In the genomic region with DNA sequence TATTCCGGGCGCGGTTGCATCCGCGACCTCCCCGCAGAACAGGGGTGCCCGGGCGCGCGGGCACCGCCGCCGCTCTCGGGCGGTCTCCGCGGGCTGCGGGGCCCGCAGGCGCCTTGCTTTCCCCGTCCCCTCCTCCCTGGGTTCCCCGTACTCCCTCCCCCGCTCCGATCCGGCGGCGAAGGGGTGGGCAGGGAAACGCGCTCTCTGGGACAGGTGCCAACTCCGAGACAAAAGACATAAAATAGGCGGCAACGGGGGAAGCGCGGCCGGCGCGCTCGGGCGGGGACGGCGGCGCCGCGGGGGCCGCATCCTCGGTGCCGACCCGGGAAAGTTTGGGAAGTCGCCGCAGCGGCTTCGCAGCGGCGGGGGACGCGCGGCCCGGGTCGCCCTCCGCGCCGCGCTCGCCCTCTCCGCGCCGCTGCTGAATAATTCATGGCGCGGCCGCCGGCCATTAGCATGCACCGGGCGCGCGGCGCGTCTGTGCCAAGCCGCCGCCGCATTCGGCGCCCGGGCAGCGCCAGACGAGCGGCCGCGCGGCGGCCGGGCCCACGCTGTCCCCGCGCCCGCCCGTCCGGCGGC, we compare ENCODE assay signal across 8 cellular contexts.
DNase-seq lines count a peak whose midpoint lies in the region; ATAC-seq, FAIRE-seq and TF ChIP-seq lines count a peak whose summit lies in the region.

No MANE protein-coding gene starts in this region.

- H3K4me1 Mint-ChIP-seq in activated naive CD8-positive, alpha-beta T cell treated with anti-CD3 and anti-CD28 coated beads, Interleukin-2, amount 50 U/mL, for 24 hours, result peaks cover 41% of the 10 kb centered on the region
- H3K4me1 Mint-ChIP-seq in osteocyte (ENCODE audit: unreplicated experiment), result peaks cover 58% of the 10 kb centered on the region

- H3K4me3 Mint-ChIP-seq in activated naive CD8-positive, alpha-beta T cell treated with anti-CD3 and anti-CD28 coated beads, Interleukin-2, amount 50 U/mL, for 24 hours, result peak overlapping the region; percentile 79
- peak overlapping the region; percentile 83 for H3K4me3 Mint-ChIP-seq in osteocyte (ENCODE audit: unreplicated experiment)

- DNase-seq in EH (ENCODE audit: low read depth), result peak; percentile 96
- DNase-seq in RWPE2 (ENCODE audit: low spot score), result peak; percentile 95
- DNase-seq in activated naive CD8-positive, alpha-beta T cell treated with anti-CD3 and anti-CD28 coated beads, Interleukin-2, amount 50 U/mL, for 24 hours, result peak; percentile 66
- peak; percentile 66 to 97 for DNase-seq in cardiac muscle cell (ENCODE audit: low read depth in 1 of 2, low spot score in 1 of 2)
- peak; percentile 96 for DNase-seq in osteocyte (ENCODE audit: extremely low spot score, unreplicated experiment)
- DNase-seq in urothelium cell line (ENCODE audit: low spot score), result peak; percentile 87

- peak overlapping the region; percentile 79 for H3K27ac Mint-ChIP-seq in activated naive CD8-positive, alpha-beta T cell treated with anti-CD3 and anti-CD28 coated beads, Interleukin-2, amount 50 U/mL, for 24 hours
- H3K27ac Mint-ChIP-seq in osteocyte (ENCODE audit: unreplicated experiment), result peak overlapping the region; percentile 90

- H3K4me3 ChIP-seq in HUES6 (ENCODE audit: low read depth, low read length) (peak overlapping the region; percentile 61), RWPE2 (ENCODE audit: severe bottlenecking) (peak overlapping the region; percentile 64), cardiac muscle cell (peak overlapping the region; percentile 55)

- no peaks in the 10 kb centered on the region for H3K9me3 Mint-ChIP-seq in activated naive CD8-positive, alpha-beta T cell treated with anti-CD3 and anti-CD28 coated beads, Interleukin-2, amount 50 U/mL, for 24 hours
- H3K9me3 Mint-ChIP-seq in osteocyte (ENCODE audit: unreplicated experiment), result no peaks in the 10 kb centered on the region

- peaks cover 78% of the 10 kb centered on the region for H3K27me3 ChIP-seq in HUES6 (ENCODE audit: control insufficient read depth, insufficient read depth, low read length)
- no peaks in the 10 kb centered on the region for H3K27me3 ChIP-seq in RWPE2 (ENCODE audit: insufficient read depth, poor library complexity, severe bottlenecking)
- H3K27me3 ChIP-seq in cardiac muscle cell, result peaks cover 90% of the 10 kb centered on the region

- TF ChIP-seq CTCF in RWPE2 (IDR thresholded peaks at IDR 0.05; ENCODE audit: poor library complexity, severe bottlenecking) (no peak), cardiac muscle cell (IDR thresholded peaks at IDR 0.05; ENCODE audit: low read depth, low read length) (no peak), osteocyte (IDR thresholded peaks at IDR 0.05) (no peak)

- H3K27ac ChIP-seq in HUES6 (ENCODE audit: low read depth, low read length), result no peak overlapping the region
- peak overlapping the region; percentile 99 for H3K27ac ChIP-seq in RWPE2 (ENCODE audit: poor library complexity, severe bottlenecking)
- no peak overlapping the region for H3K27ac ChIP-seq in cardiac muscle cell

- peak; percentile 6; the same call in 2 of the 3 replicates for ATAC-seq in RWPE2 (ENCODE audit: low read depth)
- peak; percentile 30 for ATAC-seq in activated naive CD8-positive, alpha-beta T cell treated with anti-CD3 and anti-CD28 coated beads, Interleukin-2, amount 50 U/mL, for 24 hours
- ATAC-seq in GM21515 (IDR thresholded peaks at IDR 0.05; ENCODE audit: unreplicated experiment), result no peak

- H3K36me3 Mint-ChIP-seq in activated naive CD8-positive, alpha-beta T cell treated with anti-CD3 and anti-CD28 coated beads, Interleukin-2, amount 50 U/mL, for 24 hours (ENCODE audit: low read depth), result peaks cover 4% of the 10 kb centered on the region
- H3K36me3 Mint-ChIP-seq in osteocyte (ENCODE audit: unreplicated experiment), result peaks cover 30% of the 10 kb centered on the region

- H3K4me1 ChIP-seq in HUES6 (ENCODE audit: control insufficient read depth, insufficient read depth, low read length) (peaks cover 19% of the 10 kb centered on the region; the same call in 1 of the 2 replicates), RWPE2 (ENCODE audit: insufficient read depth, poor library complexity, severe bottlenecking) (peaks cover 10% of the 10 kb centered on the region), cardiac muscle cell (ENCODE audit: low read depth) (no peaks in the 10 kb centered on the region)

- no peaks in the 10 kb centered on the region for H3K36me3 ChIP-seq in HUES6 (ENCODE audit: control insufficient read depth, insufficient read depth, low read length)
- H3K36me3 ChIP-seq in RWPE2 (ENCODE audit: low read depth), result peaks cover 45% of the 10 kb centered on the region
- no peaks in the 10 kb centered on the region for H3K36me3 ChIP-seq in cardiac muscle cell

- no peaks in the 10 kb centered on the region for H3K9me3 ChIP-seq in HUES6 (ENCODE audit: control insufficient read depth, insufficient read depth, low read depth, low read length)
- H3K9me3 ChIP-seq in RWPE2 (ENCODE audit: severe bottlenecking), result no peaks in the 10 kb centered on the region
- H3K9me3 ChIP-seq in cardiac muscle cell (ENCODE audit: low read depth), result no peaks in the 10 kb centered on the region

- peak; percentile 86 for FAIRE-seq in urothelium cell line (lab: Jason Lieb, UNC)

- H3K27me3 Mint-ChIP-seq in activated naive CD8-positive, alpha-beta T cell treated with anti-CD3 and anti-CD28 coated beads, Interleukin-2, amount 50 U/mL, for 24 hours, result no peaks in the 10 kb centered on the region
- no peaks in the 10 kb centered on the region for H3K27me3 Mint-ChIP-seq in osteocyte (ENCODE audit: unreplicated experiment)

- no peak overlapping the region for H3K9ac ChIP-seq in HUES6 (ENCODE audit: low read length)
